ENCODE assay signal across 1 cellular context in genomic region chr2:105764059-105764458, GRCh38.
A peak's percentile ranks its signal among the peaks of the same experiment; 100 is the strongest.
TF ChIP-seq lines count a peak whose summit lies in the region.

No MANE protein-coding gene starts in this region.

TF ChIP-seq in HepG2, 621 proteins besides CTCF, POLR2A, EP300 and RAD21:
- TF ChIP-seq BCL6 (CRISPR knock-in tag; IDR thresholded peaks at IDR 0.05) (no peak), ZNF597 (CRISPR knock-in tag; IDR thresholded peaks at IDR 0.05) (no peak), HNF4A (CRISPR knock-in tag; IDR thresholded peaks at IDR 0.05) (peak; percentile 43; the same call in 1 of the 2 replicates), CREB3 (CRISPR knock-in tag; IDR thresholded peaks at IDR 0.05) (no peak), NR2F1 (CRISPR knock-in tag; IDR thresholded peaks at IDR 0.05) (peak in 1 of 2 experiments; percentile 23; a peak in 1 of 4 replicates), NR2F6 (IDR thresholded peaks at IDR 0.05) (peak; percentile 35; the same call in 1 of the 2 replicates), NR2F6 (CRISPR knock-in tag; IDR thresholded peaks at IDR 0.05) (no peak), MTF2 (CRISPR knock-in tag; IDR thresholded peaks at IDR 0.05; ENCODE audit: borderline replicate concordance) (no peak), MBD4 (IDR thresholded peaks at IDR 0.05; ENCODE audit: borderline replicate concordance, low read length) (no peak), KMT2B (CRISPR knock-in tag; IDR thresholded peaks at IDR 0.05) (no peak), CHD4 (IDR thresholded peaks at IDR 0.05; ENCODE audit: borderline replicate concordance, low read length) (no peak), NONO (IDR thresholded peaks at IDR 0.05) (no peak), NONO (CRISPR knock-in tag; conservative IDR thresholded peaks at IDR 0.05) (no peak), UBTF (CRISPR knock-in tag; IDR thresholded peaks at IDR 0.05) (no peak), GTF3A (CRISPR knock-in tag; conservative IDR thresholded peaks at IDR 0.05) (no peak)
- TF ChIP-seq, protein P1, sequence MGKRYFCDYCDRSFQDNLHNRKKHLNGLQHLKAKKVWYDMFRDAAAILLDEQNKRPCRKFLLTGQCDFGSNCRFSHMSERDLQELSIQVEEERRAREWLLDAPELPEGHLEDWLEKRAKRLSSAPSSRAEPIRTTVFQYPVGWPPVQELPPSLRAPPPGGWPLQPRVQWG (CRISPR knock-in tag; IDR thresholded peaks at IDR 0.05; ENCODE audit: borderline replicate concordance, low read depth): no peak
- TF ChIP-seq, protein P2, sequence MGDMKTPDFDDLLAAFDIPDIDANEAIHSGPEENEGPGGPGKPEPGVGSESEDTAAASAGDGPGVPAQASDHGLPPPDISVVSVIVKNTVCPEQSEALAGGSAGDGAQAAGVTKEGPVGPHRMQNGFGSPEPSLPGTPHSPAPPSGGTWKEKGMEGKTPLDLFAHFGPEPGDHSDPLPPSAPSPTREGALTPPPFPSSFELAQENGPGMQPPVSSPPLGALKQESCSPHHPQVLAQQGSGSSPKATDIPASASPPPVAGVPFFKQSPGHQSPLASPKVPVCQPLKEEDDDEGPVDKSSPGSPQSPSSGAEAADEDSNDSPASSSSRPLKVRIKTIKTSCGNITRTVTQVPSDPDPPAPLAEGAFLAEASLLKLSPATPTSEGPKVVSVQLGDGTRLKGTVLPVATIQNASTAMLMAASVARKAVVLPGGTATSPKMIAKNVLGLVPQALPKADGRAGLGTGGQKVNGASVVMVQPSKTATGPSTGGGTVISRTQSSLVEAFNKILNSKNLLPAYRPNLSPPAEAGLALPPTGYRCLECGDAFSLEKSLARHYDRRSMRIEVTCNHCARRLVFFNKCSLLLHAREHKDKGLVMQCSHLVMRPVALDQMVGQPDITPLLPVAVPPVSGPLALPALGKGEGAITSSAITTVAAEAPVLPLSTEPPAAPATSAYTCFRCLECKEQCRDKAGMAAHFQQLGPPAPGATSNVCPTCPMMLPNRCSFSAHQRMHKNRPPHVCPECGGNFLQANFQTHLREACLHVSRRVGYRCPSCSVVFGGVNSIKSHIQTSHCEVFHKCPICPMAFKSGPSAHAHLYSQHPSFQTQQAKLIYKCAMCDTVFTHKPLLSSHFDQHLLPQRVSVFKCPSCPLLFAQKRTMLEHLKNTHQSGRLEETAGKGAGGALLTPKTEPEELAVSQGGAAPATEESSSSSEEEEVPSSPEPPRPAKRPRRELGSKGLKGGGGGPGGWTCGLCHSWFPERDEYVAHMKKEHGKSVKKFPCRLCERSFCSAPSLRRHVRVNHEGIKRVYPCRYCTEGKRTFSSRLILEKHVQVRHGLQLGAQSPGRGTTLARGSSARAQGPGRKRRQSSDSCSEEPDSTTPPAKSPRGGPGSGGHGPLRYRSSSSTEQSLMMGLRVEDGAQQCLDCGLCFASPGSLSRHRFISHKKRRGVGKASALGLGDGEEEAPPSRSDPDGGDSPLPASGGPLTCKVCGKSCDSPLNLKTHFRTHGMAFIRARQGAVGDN (CRISPR knock-in tag; IDR thresholded peaks at IDR 0.05): peak; percentile 6; the same call in 1 of the 2 replicates
